ENCODE assay signal across 10 cellular contexts in the genomic region with DNA sequence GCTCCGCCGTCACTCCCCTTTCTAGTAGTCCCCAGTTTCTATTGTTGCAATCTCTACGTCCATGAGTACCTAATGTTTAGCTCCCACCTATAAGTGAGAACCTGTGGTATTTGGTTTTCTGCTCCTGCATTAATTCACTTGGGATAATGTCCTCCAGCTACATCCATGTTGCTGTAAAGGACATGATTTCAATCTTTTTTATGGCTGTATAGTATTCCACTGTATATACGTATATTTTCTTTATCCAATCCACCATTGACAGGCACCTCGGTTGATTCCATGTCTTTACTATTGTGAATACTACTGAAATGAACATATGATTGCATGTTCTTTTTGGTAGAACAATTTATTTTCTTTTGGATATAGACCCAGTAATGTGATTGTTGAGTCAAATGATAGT.
"Had no signal": no experiment of that assay in that cellular context is flagged by ENCODE, and none has a peak within 500 bp of the region (broad histone marks: within the 10 kb centered on the region; RNA-seq: fewer than 3 reads in every experiment).

No MANE protein-coding gene starts in this region.

- H3K36me3 ChIP-seq: HAP-1 had no signal

- H3K9me3 ChIP-seq: HAP-1 had no signal

- H3K27ac ChIP-seq: GM23248 had no signal

- H2AFZ ChIP-seq: GM23248, GM23338 had no signal

- FAIRE-seq: H54 had no signal

- H3K9ac ChIP-seq: GM23248 had no signal

- DNase-seq: GM23248, GOT3, H7, H9, HCEC 1CT, HFFc6 had no signal

- ATAC-seq: GM23338, HCT116 had no signal

- H3K4me1 ChIP-seq: HAP-1 had no signal

- H3K4me2 ChIP-seq: GM23338 had no signal

- H3K4me3 ChIP-seq: GM23248, GM23338, HAP-1 had no signal
